8 cellular contexts compared by ENCODE assay signal in genomic region chr15:74635228-74635627, GRCh38. TPM values are rescaled to one million over a fixed set of nuclear protein-coding genes. Genes with fewer than 3 reads are reported as not detected.
A peak's percentile ranks its signal among the peaks of the same experiment; 100 is the strongest.
DNase-seq lines count a peak whose midpoint lies in the region; ATAC-seq and FAIRE-seq lines count a peak whose summit lies in the region.

No MANE protein-coding gene starts in this region.

- peak; percentile 43 for ATAC-seq in HG03354 (IDR thresholded peaks at IDR 0.05; ENCODE audit: poor library complexity, severe bottlenecking, unreplicated experiment)
- ATAC-seq in GM18868 (IDR thresholded peaks at IDR 0.05; ENCODE audit: unreplicated experiment) = no peak

- DNase-seq in EH (ENCODE audit: low read depth) (peak; percentile 66), SHP77 (lab: John Stamatoyannopoulos, UW) (peak; percentile 46 to 58), frontal cortex (ENCODE audit: low spot score in 2 of 2) (peak; percentile 52 to 70), pons (ENCODE audit: low spot score) (peak; percentile 78), urothelium cell line (ENCODE audit: low spot score) (peak; percentile 65)
- peak; percentile 51 for DNase-seq in activated T-helper 9 cell treated with anti-CD3 and anti-CD28 coated beads, Interleukin-2, amount 50 U/mL, for 16 hours (ENCODE audit: low read depth)

- FAIRE-seq in frontal cortex (lab: Jason Lieb, UNC) = no peak
- no peak for FAIRE-seq in urothelium cell line (lab: Jason Lieb, UNC)

RNA-seq across cellular contexts. Expression of gene CLK3, which starts 19.6 kb away (rescaled TPM):
- 26.5 TPM for total RNA-seq in frontal cortex
